ENCODE assay signal across 14 cellular contexts in the genomic region with DNA sequence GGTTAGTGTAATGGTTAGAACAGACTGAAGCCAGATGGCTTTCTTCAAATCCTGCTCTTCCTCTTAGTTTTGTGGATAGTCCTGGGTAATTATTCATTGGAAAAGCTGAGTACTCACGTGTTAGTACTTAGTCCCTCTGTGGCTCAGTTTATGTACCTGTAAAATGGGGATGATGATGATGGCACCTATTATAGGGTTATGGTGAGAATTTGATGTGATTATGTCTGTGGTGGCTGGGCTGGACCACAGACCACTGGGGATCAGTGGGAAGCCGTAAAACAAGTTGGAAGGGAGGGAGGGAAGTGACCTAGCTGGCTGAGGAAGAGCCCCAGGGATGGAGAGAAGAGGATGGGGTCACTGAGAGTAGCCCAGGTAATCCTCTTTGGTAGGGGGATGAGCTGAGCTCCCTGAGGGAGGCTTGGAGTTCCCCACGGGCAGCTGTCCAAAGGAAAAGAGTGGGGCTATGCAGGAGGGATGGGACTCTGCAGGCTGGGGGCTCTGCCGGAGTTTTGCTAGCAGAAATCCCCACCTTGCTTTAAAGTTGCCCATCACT. TPM values are rescaled to one million over a fixed set of nuclear protein-coding genes. Genes with fewer than 3 reads are reported as not detected.
DNase-seq lines count a peak whose midpoint lies in the region; ATAC-seq and TF ChIP-seq lines count a peak whose summit lies in the region.
"Had no signal": no experiment of that assay in that cellular context is flagged by ENCODE, and none has a peak within 500 bp of the region (broad histone marks: within the 10 kb centered on the region; RNA-seq: fewer than 3 reads in every experiment).

No MANE protein-coding gene starts in this region.

- CTCF ChIA-PET in activated B cell treated with CpG ODN at 0.5 μM for 24 hours (lab: Charles Lee) = interaction anchor here (1.1 to 1.3 kb wide), 2 partner anchors 9 to 21 kb away, joined by 3 to 4 read pairs; no protein-coding TSS in a partner anchor

- DNase-seq in GM23248 (no peak), activated B cell treated with CpG ODN at 0.5 μM for 24 hours (no peak), HK-2 (ENCODE audit: unreplicated experiment) (no peak), inferior parietal cortex (ENCODE audit: extremely low spot score) (no peak), D341Med (ENCODE audit: low spot score) (no peak)
- DNase-seq in stimulated activated naive B cell treated with anti-CD40 and anti-IgM and Interleukin-4, amounts not matched to agents 10 μg/mL and 1 μg/mL and 100 μg/mL, for 72 hours = no peak
- DNase-seq: H7, NCI-H1436 treated with DMSO at 0.1 percent for 48 hours had no signal

- whole genome bisulfite sequencing in GM23248 (ENCODE audit: low coverage in 1 of 2, low lambda C conversion rate in 2 of 2, missing lambda C conversion rate in 2 of 2), 2 experiments = 96 to 98% methylated on average over 4 of the region's 4 CpGs

- H3K27ac Mint-ChIP-seq in activated B cell treated with CpG ODN at 0.5 μM for 24 hours = peak overlapping the region; percentile 20
- peak overlapping the region; percentile 92 for H3K27ac Mint-ChIP-seq in stimulated activated naive B cell treated with anti-CD40 and anti-IgM and Interleukin-4, amounts not matched to agents 10 μg/mL and 1 μg/mL and 100 μg/mL, for 72 hours
- H3K27ac Mint-ChIP-seq: memory B cell had no signal

- no peak overlapping the region for H3K4me3 Mint-ChIP-seq in activated B cell treated with CpG ODN at 0.5 μM for 24 hours
- H3K4me3 Mint-ChIP-seq in stimulated activated naive B cell treated with anti-CD40 and anti-IgM and Interleukin-4, amounts not matched to agents 10 μg/mL and 1 μg/mL and 100 μg/mL, for 72 hours = peak overlapping the region in 1 of 2 donors; percentile 42
- H3K4me3 Mint-ChIP-seq: memory B cell had no signal

- H3K4me3 ChIP-seq in GM23248 (no peak overlapping the region), muscle layer of duodenum (ENCODE audit: low read depth in 1 of 2, low read length in 2 of 2) (no peak overlapping the region)

- 0 out of 2 replicates have a peak overlapping the region, but pooled peaks have one; percentile 14 for H3K27ac ChIP-seq in GM23248
- peak overlapping the region; percentile 41 for H3K27ac ChIP-seq in muscle layer of duodenum (ENCODE audit: low read length)

- H3K9me3 Mint-ChIP-seq in activated B cell treated with CpG ODN at 0.5 μM for 24 hours = no peaks in the 10 kb centered on the region
- H3K9me3 Mint-ChIP-seq in stimulated activated naive B cell treated with anti-CD40 and anti-IgM and Interleukin-4, amounts not matched to agents 10 μg/mL and 1 μg/mL and 100 μg/mL, for 72 hours = no peaks in the 10 kb centered on the region
- H3K9me3 Mint-ChIP-seq: memory B cell had no signal

- H4K20me1 ChIP-seq in GM23248 (ENCODE audit: insufficient read depth) = peaks cover 9% of the 10 kb centered on the region; the same call in 1 of the 2 replicates

- H3K9ac ChIP-seq in GM23248 = no peak overlapping the region

- H2AFZ ChIP-seq in GM23248 = no peak overlapping the region

- intact Hi-C loops in activated B cell treated with CpG ODN at 0.5 μM for 24 hours (cut with micrococcal nuclease) = no loop called here

- no peaks in the 10 kb centered on the region for H3K9me3 ChIP-seq in GM23248 (ENCODE audit: low read depth)
- no peaks in the 10 kb centered on the region for H3K9me3 ChIP-seq in muscle layer of duodenum (ENCODE audit: control insufficient read depth in 1 of 2, low read length in 2 of 2)

- peaks cover 68% of the 10 kb centered on the region for H3K4me1 ChIP-seq in GM23248 (ENCODE audit: insufficient read depth)
- peaks cover 32 to 86% of the 10 kb centered on the region in 2 donors for H3K4me1 ChIP-seq in muscle layer of duodenum (ENCODE audit: control insufficient read depth in 1 of 2, insufficient read depth in 2 of 2, low read length in 2 of 2)

- H3K36me3 ChIP-seq in GM23248 (ENCODE audit: low read depth) (no peaks in the 10 kb centered on the region), muscle layer of duodenum (ENCODE audit: control insufficient read depth in 1 of 2, insufficient read depth in 2 of 2, low read length in 2 of 2) (no peaks in the 10 kb centered on the region)

- no peak for TF ChIP-seq CTCF in activated B cell treated with CpG ODN at 0.5 μM for 24 hours (IDR thresholded peaks at IDR 0.05)

- H3K27me3 ChIP-seq in GM23248 (replicated peaks; ENCODE audit: insufficient read depth) (no peaks in the 10 kb centered on the region), muscle layer of duodenum (ENCODE audit: low read depth, low read length) (no peaks in the 10 kb centered on the region)

- H3K9me2 ChIP-seq in GM23248 (ENCODE audit: insufficient read depth) = no peaks in the 10 kb centered on the region

- in situ Hi-C loops in GM23248 (cut with MboI) = no loop called here

- peaks cover 24% of the 10 kb centered on the region for H3F3A ChIP-seq in GM23248 (ENCODE audit: insufficient read depth)

- POLR2A ChIA-PET in activated B cell treated with CpG ODN at 0.5 μM for 24 hours (lab: Charles Lee) = interaction anchor here (0.6 kb wide), 1 partner anchor 21 kb away, joined by 7 read pairs; no protein-coding TSS in a partner anchor

- H3K27me3 Mint-ChIP-seq in activated B cell treated with CpG ODN at 0.5 μM for 24 hours = no peaks in the 10 kb centered on the region
- no peaks in the 10 kb centered on the region for H3K27me3 Mint-ChIP-seq in stimulated activated naive B cell treated with anti-CD40 and anti-IgM and Interleukin-4, amounts not matched to agents 10 μg/mL and 1 μg/mL and 100 μg/mL, for 72 hours
- H3K27me3 Mint-ChIP-seq: memory B cell had no signal

- H3K4me2 ChIP-seq in GM23248 (ENCODE audit: unreplicated experiment) = no peak overlapping the region

- ATAC-seq in activated B cell treated with CpG ODN at 0.5 μM for 24 hours (ENCODE audit: low read depth) = no peak
- ATAC-seq in stimulated activated naive B cell treated with anti-CD40 and anti-IgM and Interleukin-4, amounts not matched to agents 10 μg/mL and 1 μg/mL and 100 μg/mL, for 72 hours (replicated peaks) = no peak
- ATAC-seq in HG03442 (IDR thresholded peaks at IDR 0.05; ENCODE audit: unreplicated experiment) = no peak

- H3K36me3 Mint-ChIP-seq in activated B cell treated with CpG ODN at 0.5 μM for 24 hours (ENCODE audit: low read depth) = no peaks in the 10 kb centered on the region
- H3K36me3 Mint-ChIP-seq in stimulated activated naive B cell treated with anti-CD40 and anti-IgM and Interleukin-4, amounts not matched to agents 10 μg/mL and 1 μg/mL and 100 μg/mL, for 72 hours = peaks cover 45 to 63% of the 10 kb centered on the region in 2 donors
- H3K36me3 Mint-ChIP-seq: memory B cell had no signal

- peaks cover 99% of the 10 kb centered on the region for H3K79me2 ChIP-seq in GM23248 (ENCODE audit: insufficient read depth)

- peaks cover 20% of the 10 kb centered on the region for H3K4me1 Mint-ChIP-seq in activated B cell treated with CpG ODN at 0.5 μM for 24 hours
- peaks cover 57 to 84% of the 10 kb centered on the region in 2 donors for H3K4me1 Mint-ChIP-seq in stimulated activated naive B cell treated with anti-CD40 and anti-IgM and Interleukin-4, amounts not matched to agents 10 μg/mL and 1 μg/mL and 100 μg/mL, for 72 hours

RNA-seq across cellular contexts. Expression of a gene that starts 19.8 kb away (rescaled TPM):
- 23.5 and 24.2 TPM in 2 replicates for total RNA-seq in GM23248 (2014; rRNA removed; shearing (Covaris generic))
- 15.3 and 16.5 TPM in 2 replicates for polyA plus RNA-seq in GM23248 (2016; fragmentation: Nextera tagmentation; extraction: Ambion mirVana)
- total RNA-seq in activated B cell treated with CpG ODN at 0.5 μM for 24 hours = 0.02 TPM in 1 of 2 replicates, not detected in the other

RNA-seq across cellular contexts. Expression of a gene that starts 48.3 kb away (rescaled TPM):
- 7.1 and 8.2 TPM in 2 replicates for total RNA-seq in GM23248 (2014; rRNA removed; shearing (Covaris generic))
- 2.8 and 2.9 TPM in 2 replicates for polyA plus RNA-seq in GM23248 (2016; fragmentation: Nextera tagmentation; extraction: Ambion mirVana)
- total RNA-seq in activated B cell treated with CpG ODN at 0.5 μM for 24 hours = 81.8 and 90.1 TPM in 2 replicates

RNA-seq across cellular contexts. Expression of a gene that starts 55.8 kb away (rescaled TPM):
- 0.76 TPM in 1 of 2 replicates, not detected in the other for total RNA-seq in GM23248 (2014; rRNA removed; shearing (Covaris generic))
- polyA plus RNA-seq in GM23248 (2016; fragmentation: Nextera tagmentation; extraction: Ambion mirVana) = 0.99 and 1.5 TPM in 2 replicates
- 0.22 TPM in 1 of 2 replicates, not detected in the other for total RNA-seq in activated B cell treated with CpG ODN at 0.5 μM for 24 hours
- total RNA-seq: activated CD8-positive, alpha-beta memory T cell treated with anti-CD3 and anti-CD28 coated beads for 36 hours; endothelial cell of umbilical vein; T-helper 2 cell treated with Interferon-gamma antibody and Interleukin-4, amounts not matched to agents 100 ng/mL and 5 ng/mL, for 36 hours had no signal

Comparison
In these comparisons a context has a peak if more than half of its experiments do, and no peak if none do; other contexts are left out.
1. RNA of a gene that starts 19.8 kb away (total RNA-seq): 23.5 to 24.2 TPM in GM23248; 0.02 TPM in activated B cell treated with CpG ODN at 0.5 μM for 24 hours; every median in the first group is over 10 times any median in the second.